Comparison of ENCODE assay signal across 13 cellular contexts in the genomic region with DNA sequence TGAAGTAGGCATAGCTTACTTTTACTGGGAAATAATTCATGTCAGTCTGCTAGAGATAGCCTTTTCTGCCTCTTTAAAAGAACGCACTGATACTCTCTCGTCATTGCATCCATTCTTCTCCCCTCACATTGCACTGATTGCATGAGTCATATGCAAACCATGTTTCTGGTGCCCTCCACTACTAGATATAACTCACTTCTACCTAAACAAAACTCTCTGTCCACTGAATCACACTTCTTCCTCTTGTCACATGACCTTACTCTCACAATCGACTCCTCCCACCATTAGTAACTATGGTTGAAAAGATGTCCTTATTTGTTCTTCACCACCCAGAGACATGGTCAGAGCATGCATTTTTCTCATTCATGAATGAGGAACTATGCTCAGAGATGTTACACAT.
DNase-seq lines count a peak whose midpoint lies in the region; ATAC-seq and TF ChIP-seq lines count a peak whose summit lies in the region.
"Had no signal": no experiment of that assay in that cellular context is flagged by ENCODE, and none has a peak within 500 bp of the region (broad histone marks: within the 10 kb centered on the region; RNA-seq: fewer than 3 reads in every experiment).

No MANE protein-coding gene starts in this region.

- TF ChIP-seq CTCF in left lung (IDR thresholded peaks at IDR 0.05): no peak
- no peak for TF ChIP-seq CTCF in GM23338 (conservative IDR thresholded peaks at IDR 0.05; ENCODE audit: low read depth in 2 of 2)

- H3K4me1 Mint-ChIP-seq in memory B cell (no peaks in the 10 kb centered on the region), GM23338 (peaks cover 31% of the 10 kb centered on the region)
- H3K4me1 Mint-ChIP-seq in activated T-helper 2 cell treated with anti-CD3 and anti-CD28 coated beads, Interferon-gamma antibody, Interleukin-2, Interleukin-4, amounts not matched to agents 10 μg/mL and 5 μg/mL and 100 μg/mL, durations not matched to agents 14 hours and 24 hours and 36 hours (ENCODE audit: low read depth): peaks cover 5% of the 10 kb centered on the region

- H3K27me3 Mint-ChIP-seq in memory B cell (peaks cover 9% of the 10 kb centered on the region), GM23338 (ENCODE audit: insufficient read depth, low read depth, poor library complexity) (peaks cover 2% of the 10 kb centered on the region)
- H3K27me3 Mint-ChIP-seq in activated T-helper 2 cell treated with anti-CD3 and anti-CD28 coated beads, Interferon-gamma antibody, Interleukin-2, Interleukin-4, amounts not matched to agents 10 μg/mL and 5 μg/mL and 100 μg/mL, durations not matched to agents 14 hours and 24 hours and 36 hours (ENCODE audit: low read depth): peaks cover 6% of the 10 kb centered on the region
- H3K27me3 Mint-ChIP-seq: CD4-positive, alpha-beta memory T cell had no signal

- H3K79me2 ChIP-seq in GM23338 (replicated peaks; ENCODE audit: insufficient read depth): no peaks in the 10 kb centered on the region

- H3K4me2 ChIP-seq in GM23338: no peak overlapping the region

- H4K20me1 ChIP-seq in GM23338 (replicated peaks; ENCODE audit: insufficient read depth): no peaks in the 10 kb centered on the region

- no peaks in the 10 kb centered on the region for H3K9me3 ChIP-seq in left lung
- H3K9me3 ChIP-seq: ascending aorta, sigmoid colon had no signal

- no peaks in the 10 kb centered on the region for H3K9me2 ChIP-seq in GM23338 (ENCODE audit: insufficient read depth)

- H3K4me3 Mint-ChIP-seq in memory B cell: no peak overlapping the region
- H3K4me3 Mint-ChIP-seq in activated T-helper 2 cell treated with anti-CD3 and anti-CD28 coated beads, Interferon-gamma antibody, Interleukin-2, Interleukin-4, amounts not matched to agents 10 μg/mL and 5 μg/mL and 100 μg/mL, durations not matched to agents 14 hours and 24 hours and 36 hours (ENCODE audit: low read depth): no peak overlapping the region
- no peak overlapping the region for H3K4me3 Mint-ChIP-seq in GM23338
- H3K4me3 Mint-ChIP-seq: CD4-positive, alpha-beta memory T cell had no signal

- H3K4me1 ChIP-seq in left lung (no peaks in the 10 kb centered on the region), GM23338 (ENCODE audit: insufficient read depth) (peaks cover 20% of the 10 kb centered on the region)
- H3K4me1 ChIP-seq: ascending aorta, sigmoid colon had no signal

- no peaks in the 10 kb centered on the region for H3K36me3 Mint-ChIP-seq in memory B cell
- no peaks in the 10 kb centered on the region for H3K36me3 Mint-ChIP-seq in activated T-helper 2 cell treated with anti-CD3 and anti-CD28 coated beads, Interferon-gamma antibody, Interleukin-2, Interleukin-4, amounts not matched to agents 10 μg/mL and 5 μg/mL and 100 μg/mL, durations not matched to agents 14 hours and 24 hours and 36 hours (ENCODE audit: low read depth)
- no peaks in the 10 kb centered on the region for H3K36me3 Mint-ChIP-seq in GM23338 (ENCODE audit: low read depth)
- H3K36me3 Mint-ChIP-seq: CD4-positive, alpha-beta memory T cell had no signal

- H3K27ac Mint-ChIP-seq in memory B cell (no peak overlapping the region), GM23338 (no peak overlapping the region)
- no peak overlapping the region for H3K27ac Mint-ChIP-seq in activated T-helper 2 cell treated with anti-CD3 and anti-CD28 coated beads, Interferon-gamma antibody, Interleukin-2, Interleukin-4, amounts not matched to agents 10 μg/mL and 5 μg/mL and 100 μg/mL, durations not matched to agents 14 hours and 24 hours and 36 hours
- H3K27ac Mint-ChIP-seq: CD4-positive, alpha-beta memory T cell had no signal

- H3K27ac ChIP-seq in left lung (no peak overlapping the region), GM23338 (ENCODE audit: low read depth) (no peak overlapping the region; the same call in 1 of the 2 replicates)
- H3K27ac ChIP-seq: ascending aorta, sigmoid colon had no signal

- intact Hi-C loops in activated T-helper 2 cell treated with anti-CD3 and anti-CD28 coated beads, Interferon-gamma antibody, Interleukin-2, Interleukin-4, amounts not matched to agents 10 μg/mL and 5 μg/mL and 100 μg/mL, durations not matched to agents 14 hours and 24 hours and 36 hours (cut with micrococcal nuclease): no loop called here
- intact Hi-C loops in left lung (cut with DNase I): no loop called here

- no peaks in the 10 kb centered on the region for H3K9me3 Mint-ChIP-seq in memory B cell
- H3K9me3 Mint-ChIP-seq in activated T-helper 2 cell treated with anti-CD3 and anti-CD28 coated beads, Interferon-gamma antibody, Interleukin-2, Interleukin-4, amounts not matched to agents 10 μg/mL and 5 μg/mL and 100 μg/mL, durations not matched to agents 14 hours and 24 hours and 36 hours: no peaks in the 10 kb centered on the region
- no peaks in the 10 kb centered on the region for H3K9me3 Mint-ChIP-seq in GM23338
- H3K9me3 Mint-ChIP-seq: CD4-positive, alpha-beta memory T cell had no signal

- no peak overlapping the region for H2AFZ ChIP-seq in GM23338

- H3K4me3 ChIP-seq in left lung: no peak overlapping the region
- no peak overlapping the region for H3K4me3 ChIP-seq in GM23338
- H3K4me3 ChIP-seq: ascending aorta, sigmoid colon had no signal

- H3K27me3 ChIP-seq in left lung (no peaks in the 10 kb centered on the region), GM23338 (ENCODE audit: insufficient read depth) (no peaks in the 10 kb centered on the region)
- H3K27me3 ChIP-seq: ascending aorta, sigmoid colon had no signal

- H3K36me3 ChIP-seq in left lung (no peaks in the 10 kb centered on the region), GM23338 (ENCODE audit: insufficient read depth) (no peaks in the 10 kb centered on the region)
- H3K36me3 ChIP-seq: ascending aorta, sigmoid colon had no signal

- peak; percentile 49 for DNase-seq in astrocyte of the hippocampus (ENCODE audit: low read depth, low spot score)
- no peak for DNase-seq in memory B cell (ENCODE audit: low spot score in 2 of 2)
- no peak for DNase-seq in activated T-helper 2 cell treated with anti-CD3 and anti-CD28 coated beads, Interferon-gamma antibody, Interleukin-2, Interleukin-4, amounts not matched to agents 10 μg/mL and 5 μg/mL and 100 μg/mL, durations not matched to agents 14 hours and 24 hours and 36 hours (ENCODE audit: low spot score)
- DNase-seq in left lung: no peak
- DNase-seq in GM23338 (ENCODE audit: low spot score): no peak
- DNase-seq: activated T-cell treated with anti-CD3 and anti-CD28 coated beads, Interleukin-2, amount 50 U/mL, for 1 hour; CD4-positive, alpha-beta memory T cell; NCI-H2081; sigmoid colon had no signal

- H3F3A ChIP-seq in GM23338 (replicated peaks; ENCODE audit: low read depth): no peaks in the 10 kb centered on the region

- ATAC-seq in GM18498 (IDR thresholded peaks at IDR 0.05; ENCODE audit: unreplicated experiment): peak; percentile 52
- ATAC-seq in HG02938 (IDR thresholded peaks at IDR 0.05; ENCODE audit: unreplicated experiment): peak; percentile 52
- ATAC-seq in memory B cell (ENCODE audit: low read depth): peak; percentile 41
- no peak for ATAC-seq in HG02884 (IDR thresholded peaks at IDR 0.05; ENCODE audit: unreplicated experiment)
- ATAC-seq in left lung: no peak
- ATAC-seq in GM23338: no peak

TF ChIP-seq in GM23338, 12 proteins besides CTCF, POLR2A, EP300 and RAD21:
- TF ChIP-seq STAT1 (IDR thresholded peaks at IDR 0.05; ENCODE audit: unreplicated experiment): no peak
- TF ChIP-seq, protein P1, sequence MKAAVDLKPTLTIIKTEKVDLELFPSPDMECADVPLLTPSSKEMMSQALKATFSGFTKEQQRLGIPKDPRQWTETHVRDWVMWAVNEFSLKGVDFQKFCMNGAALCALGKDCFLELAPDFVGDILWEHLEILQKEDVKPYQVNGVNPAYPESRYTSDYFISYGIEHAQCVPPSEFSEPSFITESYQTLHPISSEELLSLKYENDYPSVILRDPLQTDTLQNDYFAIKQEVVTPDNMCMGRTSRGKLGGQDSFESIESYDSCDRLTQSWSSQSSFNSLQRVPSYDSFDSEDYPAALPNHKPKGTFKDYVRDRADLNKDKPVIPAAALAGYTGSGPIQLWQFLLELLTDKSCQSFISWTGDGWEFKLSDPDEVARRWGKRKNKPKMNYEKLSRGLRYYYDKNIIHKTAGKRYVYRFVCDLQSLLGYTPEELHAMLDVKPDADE (IDR thresholded peaks at IDR 0.05): no peak
- no peak for TF ChIP-seq ZNF114 (CRISPR knock-in tag; IDR thresholded peaks at IDR 0.05)
- TF ChIP-seq EZH2 (IDR thresholded peaks at IDR 0.05; ENCODE audit: low read depth, unreplicated experiment): no peak
- no peak for TF ChIP-seq ZNF331 (CRISPR knock-in tag; IDR thresholded peaks at IDR 0.05; ENCODE audit: low read depth)
- TF ChIP-seq, protein P2, sequence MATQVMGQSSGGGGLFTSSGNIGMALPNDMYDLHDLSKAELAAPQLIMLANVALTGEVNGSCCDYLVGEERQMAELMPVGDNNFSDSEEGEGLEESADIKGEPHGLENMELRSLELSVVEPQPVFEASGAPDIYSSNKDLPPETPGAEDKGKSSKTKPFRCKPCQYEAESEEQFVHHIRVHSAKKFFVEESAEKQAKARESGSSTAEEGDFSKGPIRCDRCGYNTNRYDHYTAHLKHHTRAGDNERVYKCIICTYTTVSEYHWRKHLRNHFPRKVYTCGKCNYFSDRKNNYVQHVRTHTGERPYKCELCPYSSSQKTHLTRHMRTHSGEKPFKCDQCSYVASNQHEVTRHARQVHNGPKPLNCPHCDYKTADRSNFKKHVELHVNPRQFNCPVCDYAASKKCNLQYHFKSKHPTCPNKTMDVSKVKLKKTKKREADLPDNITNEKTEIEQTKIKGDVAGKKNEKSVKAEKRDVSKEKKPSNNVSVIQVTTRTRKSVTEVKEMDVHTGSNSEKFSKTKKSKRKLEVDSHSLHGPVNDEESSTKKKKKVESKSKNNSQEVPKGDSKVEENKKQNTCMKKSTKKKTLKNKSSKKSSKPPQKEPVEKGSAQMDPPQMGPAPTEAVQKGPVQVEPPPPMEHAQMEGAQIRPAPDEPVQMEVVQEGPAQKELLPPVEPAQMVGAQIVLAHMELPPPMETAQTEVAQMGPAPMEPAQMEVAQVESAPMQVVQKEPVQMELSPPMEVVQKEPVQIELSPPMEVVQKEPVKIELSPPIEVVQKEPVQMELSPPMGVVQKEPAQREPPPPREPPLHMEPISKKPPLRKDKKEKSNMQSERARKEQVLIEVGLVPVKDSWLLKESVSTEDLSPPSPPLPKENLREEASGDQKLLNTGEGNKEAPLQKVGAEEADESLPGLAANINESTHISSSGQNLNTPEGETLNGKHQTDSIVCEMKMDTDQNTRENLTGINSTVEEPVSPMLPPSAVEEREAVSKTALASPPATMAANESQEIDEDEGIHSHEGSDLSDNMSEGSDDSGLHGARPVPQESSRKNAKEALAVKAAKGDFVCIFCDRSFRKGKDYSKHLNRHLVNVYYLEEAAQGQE (IDR thresholded peaks at IDR 0.05; ENCODE audit: unreplicated experiment): no peak
- no peak for TF ChIP-seq CREB1 (CRISPR knock-in tag; IDR thresholded peaks at IDR 0.05; ENCODE audit: low read depth)

Comparison
In these comparisons a context has a peak if more than half of its experiments do, and no peak if none do; other contexts are left out.
1. ATAC-seq: peak in GM18498 (single experiment), HG02938 (single experiment) and memory B cell (single experiment); none in HG02884 (single experiment), left lung (single experiment) and GM23338 (single experiment).